In genomic region chr12:54074308-54074707, GRCh38 we compare ENCODE assay signal across 10 cellular contexts. TPM values are rescaled to one million over a fixed set of nuclear protein-coding genes. Genes with fewer than 3 reads are reported as not detected.
"Had no signal": no experiment of that assay in that cellular context is flagged by ENCODE, and none has a peak within 500 bp of the region (broad histone marks: within the 10 kb centered on the region; RNA-seq: fewer than 3 reads in every experiment).

No MANE protein-coding gene starts in this region.

- H3K4me3 Mint-ChIP-seq: HFFc6, IgD-negative memory B cell had no signal

- FAIRE-seq: H54, HTR-8/SVneo had no signal

- DNase-seq: GOT3, H9, HCEC 1CT, HFFc6, Karpas-422, KBM-7 had no signal

- H3K36me3 Mint-ChIP-seq: IgD-negative memory B cell had no signal

- H3K27ac Mint-ChIP-seq: HFFc6 had no signal

- H3K27me3 Mint-ChIP-seq: IgD-negative memory B cell had no signal

- H3K9ac ChIP-seq: KMS-11 had no signal

- H3K27ac ChIP-seq: KMS-11 had no signal

- H3K4me2 ChIP-seq: KMS-11 had no signal

- H3K9me3 Mint-ChIP-seq: HFFc6, IgD-negative memory B cell had no signal

RNA-seq across cellular contexts. Expression of gene HOXC4, which starts 20.7 kb away (rescaled TPM):
- total RNA-seq: H9 had no signal

RNA-seq across cellular contexts. Expression of gene HOXC5, which starts 41.5 kb away (rescaled TPM):
- total RNA-seq: H9 had no signal
- polyA plus RNA-seq: IgD-negative memory B cell had no signal

RNA-seq across cellular contexts. Expression of gene HOXC6, which starts 46.1 kb away (rescaled TPM):
- total RNA-seq: H9 had no signal
- polyA plus RNA-seq: IgD-negative memory B cell had no signal
